15 cellular contexts compared by ENCODE assay signal in genomic region chr1:243499248-243499647, GRCh38.
DNase-seq lines count a peak whose midpoint lies in the region; ATAC-seq and TF ChIP-seq lines count a peak whose summit lies in the region.
"Had no signal": no experiment of that assay in that cellular context is flagged by ENCODE, and none has a peak within 500 bp of the region (broad histone marks: within the 10 kb centered on the region; RNA-seq: fewer than 3 reads in every experiment).

No MANE protein-coding gene starts in this region.

- ATAC-seq in CD8-positive, alpha-beta T cell = no peak
- ATAC-seq in GM23338 (no peak), mucosa of descending colon (no peak), PC-3 (no peak)
- no peak for ATAC-seq in stimulated activated effector memory CD8-positive, alpha-beta T cell treated with anti-CD3 and anti-CD28 coated beads, Interleukin-12 subunit alpha, Interleukin-12 subunit beta, amount 100 ng/mL, for 72 hours
- ATAC-seq: A549 had no signal

- H3F3A ChIP-seq in GM23338 (replicated peaks; ENCODE audit: low read depth) (no peaks in the 10 kb centered on the region), PC-3 (ENCODE audit: low read length, unreplicated experiment) (no peaks in the 10 kb centered on the region)

- H3K79me2 ChIP-seq in GM23338 (replicated peaks; ENCODE audit: insufficient read depth) (no peaks in the 10 kb centered on the region), PC-3 (ENCODE audit: low read length) (peaks cover 27% of the 10 kb centered on the region)

- POLR2A ChIA-PET in CD8-positive, alpha-beta T cell (lab: Charles Lee) = no interaction called here
- POLR2A ChIA-PET in PC-3 (lab: Charles Lee; ENCODE audit: unreplicated experiment) = no interaction called here

- no TSS peak for BruUV-seq in PC-3 (replicated peaks; lab: Mats Ljungman, UMichigan)

- H3K4me3 ChIP-seq in CD8-positive, alpha-beta T cell (ENCODE audit: low read depth, low read length) = no peak overlapping the region
- H3K4me3 ChIP-seq in GM23338 = no peak overlapping the region
- no peak overlapping the region for H3K4me3 ChIP-seq in endodermal cell (ENCODE audit: low read length)
- no peak overlapping the region for H3K4me3 ChIP-seq in mucosa of descending colon
- no peak overlapping the region for H3K4me3 ChIP-seq in PC-3 (ENCODE audit: low read length)
- H3K4me3 ChIP-seq: A549 had no signal

- no peak overlapping the region for H2AFZ ChIP-seq in GM23338
- H2AFZ ChIP-seq in PC-3 (ENCODE audit: low read length) = no peak overlapping the region

- no peak overlapping the region for H3K27ac ChIP-seq in CD8-positive, alpha-beta T cell (ENCODE audit: low read depth, low read length)
- H3K27ac ChIP-seq in GM23338 (ENCODE audit: low read depth) (peak overlapping the region; percentile 48; the same call in 1 of the 2 replicates), endodermal cell (ENCODE audit: low read depth, low read length) (peak overlapping the region; percentile 16), PC-3 (ENCODE audit: low read length) (no peak overlapping the region)
- H3K27ac ChIP-seq: A549 had no signal

- no peak overlapping the region for H3K4me3 Mint-ChIP-seq in CD8-positive, alpha-beta T cell
- no peak overlapping the region for H3K4me3 Mint-ChIP-seq in GM23338
- H3K4me3 Mint-ChIP-seq in endodermal cell = no peak overlapping the region
- no peak overlapping the region for H3K4me3 Mint-ChIP-seq in stimulated activated effector memory CD8-positive, alpha-beta T cell treated with anti-CD3 and anti-CD28 coated beads, Interleukin-12 subunit alpha, Interleukin-12 subunit beta, amount 100 ng/mL, for 72 hours
- H3K4me3 Mint-ChIP-seq: CD14-positive monocyte; CD8-positive, alpha-beta memory T cell; IgD-negative memory B cell had no signal

- no peaks in the 10 kb centered on the region for H3K36me3 ChIP-seq in CD8-positive, alpha-beta T cell (ENCODE audit: insufficient read depth, low read length)
- H3K36me3 ChIP-seq in GM23338 (ENCODE audit: insufficient read depth) (no peaks in the 10 kb centered on the region), endodermal cell (ENCODE audit: control insufficient read depth, insufficient read depth, low read length) (no peaks in the 10 kb centered on the region), mucosa of descending colon (ENCODE audit: low read depth) (no peaks in the 10 kb centered on the region), PC-3 (ENCODE audit: low read depth, low read length) (peaks cover 10% of the 10 kb centered on the region; the same call in 1 of the 2 replicates)

- H4K20me1 ChIP-seq in GM23338 (replicated peaks; ENCODE audit: insufficient read depth) = no peaks in the 10 kb centered on the region
- H4K20me1 ChIP-seq in PC-3 (ENCODE audit: low read length) = no peaks in the 10 kb centered on the region

- H3K9me3 Mint-ChIP-seq in CD8-positive, alpha-beta T cell = no peaks in the 10 kb centered on the region
- H3K9me3 Mint-ChIP-seq in GM23338 = no peaks in the 10 kb centered on the region
- no peaks in the 10 kb centered on the region for H3K9me3 Mint-ChIP-seq in endodermal cell
- no peaks in the 10 kb centered on the region for H3K9me3 Mint-ChIP-seq in stimulated activated effector memory CD8-positive, alpha-beta T cell treated with anti-CD3 and anti-CD28 coated beads, Interleukin-12 subunit alpha, Interleukin-12 subunit beta, amount 100 ng/mL, for 72 hours
- H3K9me3 Mint-ChIP-seq: CD8-positive, alpha-beta memory T cell; IgD-negative memory B cell had no signal

- intact Hi-C loops in CD8-positive, alpha-beta T cell (cut with DNase I, micrococcal nuclease) = no loop called here
- intact Hi-C loops in mucosa of descending colon (cut with DNase I, micrococcal nuclease) = no loop called here
- intact Hi-C loops in PC-3 (cut with micrococcal nuclease) = no loop called here

- H3K9me2 ChIP-seq in GM23338 (ENCODE audit: insufficient read depth) (0 out of 2 replicates have a peak, but pooled peaks cover 5% of the 10 kb centered on the region), PC-3 (replicated peaks; ENCODE audit: low read length) (no peaks in the 10 kb centered on the region)

- DNase-seq in CD8-positive, alpha-beta T cell = peak in 1 of 7 experiments; percentile 4
- DNase-seq in GM23338 (ENCODE audit: low spot score) = no peak
- no peak for DNase-seq in endodermal cell
- DNase-seq in stimulated activated effector memory CD8-positive, alpha-beta T cell treated with anti-CD3 and anti-CD28 coated beads, Interleukin-12 subunit alpha, Interleukin-12 subunit beta, amount 100 ng/mL, for 72 hours (ENCODE audit: low spot score in 2 of 2) = no peak
- no peak for DNase-seq in mucosa of descending colon
- DNase-seq in PC-3 = no peak
- DNase-seq: BE2C; Caco-2; CD8-positive, alpha-beta memory T cell; DMS53; GF-D8; HCEC 1CT had no signal

- H3K9me3 ChIP-seq in CD8-positive, alpha-beta T cell (ENCODE audit: low read length) = no peaks in the 10 kb centered on the region
- H3K9me3 ChIP-seq in endodermal cell (ENCODE audit: control insufficient read depth, low read length) = no peaks in the 10 kb centered on the region
- H3K9me3 ChIP-seq in mucosa of descending colon = no peaks in the 10 kb centered on the region
- no peaks in the 10 kb centered on the region for H3K9me3 ChIP-seq in PC-3 (ENCODE audit: low read length)
- H3K9me3 ChIP-seq: A549, BE2C, Caco-2 had no signal

- no peaks in the 10 kb centered on the region for H3K4me1 ChIP-seq in CD8-positive, alpha-beta T cell (ENCODE audit: insufficient read depth, low read length)
- peaks cover 17% of the 10 kb centered on the region; the same call in 1 of the 2 replicates for H3K4me1 ChIP-seq in GM23338 (ENCODE audit: insufficient read depth)
- no peaks in the 10 kb centered on the region for H3K4me1 ChIP-seq in endodermal cell (ENCODE audit: control insufficient read depth, insufficient read depth, low read length)
- no peaks in the 10 kb centered on the region for H3K4me1 ChIP-seq in mucosa of descending colon (ENCODE audit: low read depth)
- H3K4me1 ChIP-seq in PC-3 (ENCODE audit: insufficient read depth, low read length) = no peaks in the 10 kb centered on the region
- H3K4me1 ChIP-seq: A549, Caco-2 had no signal

- H3K27ac Mint-ChIP-seq in CD8-positive, alpha-beta T cell = peak overlapping the region; percentile 49
- H3K27ac Mint-ChIP-seq in GM23338 (no peak overlapping the region), endodermal cell (peak overlapping the region; percentile 64)
- H3K27ac Mint-ChIP-seq in stimulated activated effector memory CD8-positive, alpha-beta T cell treated with anti-CD3 and anti-CD28 coated beads, Interleukin-12 subunit alpha, Interleukin-12 subunit beta, amount 100 ng/mL, for 72 hours = peak overlapping the region; percentile 75
- H3K27ac Mint-ChIP-seq: IgD-negative memory B cell had no signal

- no peaks in the 10 kb centered on the region for H3K4me1 Mint-ChIP-seq in CD8-positive, alpha-beta T cell (ENCODE audit: low read depth)
- H3K4me1 Mint-ChIP-seq in GM23338 (peaks cover 32% of the 10 kb centered on the region), endodermal cell (peaks cover 2% of the 10 kb centered on the region)
- H3K4me1 Mint-ChIP-seq in stimulated activated effector memory CD8-positive, alpha-beta T cell treated with anti-CD3 and anti-CD28 coated beads, Interleukin-12 subunit alpha, Interleukin-12 subunit beta, amount 100 ng/mL, for 72 hours = peaks cover 12% of the 10 kb centered on the region

- no peaks in the 10 kb centered on the region for H3K27me3 ChIP-seq in CD8-positive, alpha-beta T cell (ENCODE audit: insufficient read depth, low read length)
- H3K27me3 ChIP-seq in GM23338 (ENCODE audit: insufficient read depth) (no peaks in the 10 kb centered on the region), endodermal cell (ENCODE audit: control insufficient read depth, insufficient read depth, low read length, poor library complexity, severe bottlenecking) (no peaks in the 10 kb centered on the region), PC-3 (ENCODE audit: low read length) (no peaks in the 10 kb centered on the region)
- H3K27me3 ChIP-seq: BE2C had no signal

- WGBS in endodermal cell (ENCODE audit: insufficient coverage in 1 of 2, insufficient read length in 1 of 2), 2 experiments = 92 to 94% methylated on average over 4 of the region's 4 CpGs

- no peaks in the 10 kb centered on the region for H3K27me3 Mint-ChIP-seq in CD8-positive, alpha-beta T cell (ENCODE audit: low read depth)
- H3K27me3 Mint-ChIP-seq in GM23338 (ENCODE audit: insufficient read depth, low read depth, poor library complexity) (peaks cover 5% of the 10 kb centered on the region), endodermal cell (ENCODE audit: insufficient read depth) (no peaks in the 10 kb centered on the region)
- H3K27me3 Mint-ChIP-seq: CD8-positive, alpha-beta memory T cell; IgD-negative memory B cell had no signal

- H3K9ac ChIP-seq in endodermal cell (ENCODE audit: extremely low read depth, low read length, poor library complexity, severe bottlenecking) (no peak overlapping the region), PC-3 (ENCODE audit: low read length) (no peak overlapping the region)

- CTCF ChIA-PET in CD8-positive, alpha-beta T cell (lab: Charles Lee) = no interaction called here
- CTCF ChIA-PET in PC-3 (lab: Charles Lee) = no interaction called here

- TF ChIP-seq CTCF in CD8-positive, alpha-beta T cell (IDR thresholded peaks at IDR 0.05) = no peak
- TF ChIP-seq CTCF in GM23338 (conservative IDR thresholded peaks at IDR 0.05; ENCODE audit: low read depth in 2 of 2) = no peak
- TF ChIP-seq CTCF in endodermal cell (conservative IDR thresholded peaks at IDR 0.05) = no peak
- TF ChIP-seq CTCF in mucosa of descending colon (IDR thresholded peaks at IDR 0.05) = no peak
- TF ChIP-seq CTCF in PC-3 (conservative IDR thresholded peaks at IDR 0.05; ENCODE audit: low read depth, low read length) = no peak

- H3K36me3 Mint-ChIP-seq in CD8-positive, alpha-beta T cell = peaks cover 47% of the 10 kb centered on the region
- H3K36me3 Mint-ChIP-seq in GM23338 (ENCODE audit: low read depth) = peaks cover 6% of the 10 kb centered on the region; the same call in 1 of the 3 replicates
- H3K36me3 Mint-ChIP-seq in endodermal cell (ENCODE audit: low read depth) = peaks cover 13% of the 10 kb centered on the region
- H3K36me3 Mint-ChIP-seq in stimulated activated effector memory CD8-positive, alpha-beta T cell treated with anti-CD3 and anti-CD28 coated beads, Interleukin-12 subunit alpha, Interleukin-12 subunit beta, amount 100 ng/mL, for 72 hours = peaks cover 37% of the 10 kb centered on the region

- H3K4me2 ChIP-seq in GM23338 (no peak overlapping the region), PC-3 (ENCODE audit: low read length) (no peak overlapping the region)
- H3K4me2 ChIP-seq: A549 had no signal

Comparison
In these comparisons a context has a peak if more than half of its experiments do, and no peak if none do; other contexts are left out.
1. H3K27ac ChIP-seq: peak in GM23338 (single experiment) and endodermal cell (single experiment); none in CD8-positive, alpha-beta T cell (single experiment) and PC-3 (single experiment).